ENCODE assay signal across 17 cellular contexts in the genomic region with DNA sequence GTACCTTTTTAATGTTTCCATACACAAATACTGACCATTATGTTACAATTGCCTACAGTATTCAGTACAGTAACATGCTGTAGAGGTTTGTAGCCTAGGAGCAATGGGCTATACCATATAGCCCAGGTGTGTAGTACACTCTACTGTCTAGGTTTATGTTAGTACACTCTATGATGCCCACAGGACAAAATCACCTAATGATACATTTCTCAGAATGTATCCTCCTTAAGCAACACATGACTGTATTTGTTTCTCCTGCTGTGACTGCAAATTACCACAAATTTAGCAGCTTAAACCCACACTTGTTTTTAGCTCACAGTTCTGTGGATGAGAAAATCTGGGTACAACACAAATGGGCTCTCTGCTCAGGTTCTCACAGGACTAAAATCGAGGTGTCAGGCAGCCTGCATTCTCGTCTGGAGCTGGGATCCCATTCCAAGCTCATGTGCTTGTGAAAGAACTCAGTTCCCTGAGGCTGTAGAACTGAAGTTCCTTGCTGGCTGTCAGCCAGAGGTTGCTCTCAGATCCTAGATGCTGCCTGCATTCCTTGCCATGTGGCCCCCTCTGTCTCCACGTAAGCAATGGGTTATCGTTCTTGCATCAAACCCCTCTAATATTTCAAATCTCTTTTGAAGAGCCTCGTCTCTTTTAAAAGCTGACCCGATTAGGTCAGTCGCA. TPM values are rescaled to one million over a fixed set of nuclear protein-coding genes. Genes with fewer than 3 reads are reported as not detected.
DNase-seq lines count a peak whose midpoint lies in the region; ATAC-seq, FAIRE-seq and TF ChIP-seq lines count a peak whose summit lies in the region.
"Had no signal": no experiment of that assay in that cellular context is flagged by ENCODE, and none has a peak within 500 bp of the region (broad histone marks: within the 10 kb centered on the region; RNA-seq: fewer than 3 reads in every experiment).

No MANE protein-coding gene starts in this region.

- H3K27ac ChIP-seq in keratinocyte (ENCODE audit: control insufficient read depth, insufficient read depth, low read length) (no peak overlapping the region), gastroesophageal sphincter (no peak overlapping the region)

- peak overlapping the region; percentile 30 for H2AFZ ChIP-seq in keratinocyte (ENCODE audit: control insufficient read depth, low read length)

- no peak for TF ChIP-seq EP300 in gastroesophageal sphincter (IDR thresholded peaks at IDR 0.05)

- H3K4me1 Mint-ChIP-seq in activated naive CD4-positive, alpha-beta T cell treated with anti-CD3 and anti-CD28 coated beads, Interleukin-2, amount 50 U/mL, for 24 hours, result peaks cover 6% of the 10 kb centered on the region

- ATAC-seq in gastroesophageal sphincter (no peak), GM21723 (IDR thresholded peaks at IDR 0.05; ENCODE audit: unreplicated experiment) (no peak)
- ATAC-seq: HCT116 had no signal

- TF ChIP-seq POLR2A in gastroesophageal sphincter (IDR thresholded peaks at IDR 0.05), result no peak

- H3K27me3 ChIP-seq in keratinocyte (ENCODE audit: control insufficient read depth, extremely low read depth, insufficient read depth, low read length) (no peaks in the 10 kb centered on the region), gastroesophageal sphincter (no peaks in the 10 kb centered on the region)

- TF ChIP-seq CTCF in keratinocyte (optimal IDR thresholded peaks at IDR 0.05 in 1 of 3, IDR thresholded peaks at IDR 0.05 in 1 of 3, conservative IDR thresholded peaks at IDR 0.05 in 1 of 3; ENCODE audit: extremely low read depth in 1 of 3, insufficient read depth in 2 of 3, low read length in 3 of 3) (no peak), gastroesophageal sphincter (IDR thresholded peaks at IDR 0.05) (no peak)

- H3K9me1 ChIP-seq in keratinocyte (ENCODE audit: control insufficient read depth, extremely low read depth, insufficient read depth, low read length), result no peaks in the 10 kb centered on the region

- H3K27me3 Mint-ChIP-seq in activated naive CD4-positive, alpha-beta T cell treated with anti-CD3 and anti-CD28 coated beads, Interleukin-2, amount 50 U/mL, for 24 hours, result no peaks in the 10 kb centered on the region
- H3K27me3 Mint-ChIP-seq: CD4-positive, alpha-beta memory T cell had no signal

- WGBS in gastroesophageal sphincter (ENCODE audit: low coverage in 1 of 2), 2 donors, result 94 to 100% methylated on average over 3 to 5 of the region's 7 CpGs

- no peak overlapping the region for H3K4me2 ChIP-seq in keratinocyte (ENCODE audit: control insufficient read depth, extremely low read depth, insufficient read depth, low read depth, low read length)
- H3K4me2 ChIP-seq: SK-N-SH had no signal

- H3K27ac Mint-ChIP-seq in activated naive CD4-positive, alpha-beta T cell treated with anti-CD3 and anti-CD28 coated beads, Interleukin-2, amount 50 U/mL, for 24 hours, result peak overlapping the region; percentile 6

- H3K4me1 ChIP-seq in keratinocyte (ENCODE audit: control insufficient read depth, extremely low read depth, insufficient read depth, low read length) (peaks cover 12% of the 10 kb centered on the region), gastroesophageal sphincter (peaks cover 5 to 12% (median 6%) of the 10 kb centered on the region in 3 donors)

- H3K4me3 Mint-ChIP-seq in activated naive CD4-positive, alpha-beta T cell treated with anti-CD3 and anti-CD28 coated beads, Interleukin-2, amount 50 U/mL, for 24 hours, result no peak overlapping the region

- dilution Hi-C loops in keratinocyte (cut with MboI; ENCODE audit: extremely low pct_ligation_motif_present, low sequenced_read_pairs), result no loop called here

- peak; percentile 34 for FAIRE-seq in keratinocyte (lab: Jason Lieb, UNC)

- DNase-seq in activated naive CD4-positive, alpha-beta T cell treated with anti-CD3 and anti-CD28 coated beads, Interleukin-2, amount 50 U/mL, for 16 hours, result no peak
- DNase-seq in RPMI7951 (ENCODE audit: low read depth) (peak; percentile 32), keratinocyte (ENCODE audit: low read depth, low spot score) (peak; percentile 15), CD1c-positive myeloid dendritic cell (ENCODE audit: extremely low spot score) (no peak)
- DNase-seq: CD4-positive, alpha-beta memory T cell; DMS53; NCI-H1105; NCI-H2081 treated with DMSO at 0.1 percent for 48 hours; NCI-H510A treated with DMSO at 0.1 percent for 48 hours; NCI-H82; OCI-M1; SHP77; SK-N-SH had no signal

- peaks cover 2% of the 10 kb centered on the region for H3K36me3 Mint-ChIP-seq in activated naive CD4-positive, alpha-beta T cell treated with anti-CD3 and anti-CD28 coated beads, Interleukin-2, amount 50 U/mL, for 24 hours
- H3K36me3 Mint-ChIP-seq: CD4-positive, alpha-beta memory T cell had no signal

- no peaks in the 10 kb centered on the region for H4K20me1 ChIP-seq in keratinocyte (ENCODE audit: control insufficient read depth, extremely low read depth, insufficient read depth, low read length)

- H3K36me3 ChIP-seq in keratinocyte (ENCODE audit: control insufficient read depth in 2 of 2, extremely low read depth in 1 of 2, insufficient read depth in 2 of 2, low read length in 2 of 2) (no peaks in the 10 kb centered on the region), gastroesophageal sphincter (no peaks in the 10 kb centered on the region)

- H3K79me2 ChIP-seq in keratinocyte (ENCODE audit: control insufficient read depth, insufficient read depth, low read length), result no peaks in the 10 kb centered on the region

- no peaks in the 10 kb centered on the region for H3K9me3 Mint-ChIP-seq in activated naive CD4-positive, alpha-beta T cell treated with anti-CD3 and anti-CD28 coated beads, Interleukin-2, amount 50 U/mL, for 24 hours

- H3K9ac ChIP-seq in keratinocyte (ENCODE audit: control insufficient read depth, extremely low read depth, insufficient read depth, low read length), result no peak overlapping the region
- H3K9ac ChIP-seq: SK-N-SH had no signal

- H3K9me3 ChIP-seq in keratinocyte (ENCODE audit: control insufficient read depth, low read depth, low read length) (no peaks in the 10 kb centered on the region), gastroesophageal sphincter (no peaks in the 10 kb centered on the region)
- H3K9me3 ChIP-seq: SK-N-SH had no signal

- H3K4me3 ChIP-seq in keratinocyte (ENCODE audit: control insufficient read depth in 2 of 3, extremely low read depth in 1 of 3, insufficient read depth in 2 of 3, low read depth in 1 of 3, low read length in 3 of 3), result no peak overlapping the region
- H3K4me3 ChIP-seq in gastroesophageal sphincter, result no peak overlapping the region

RNA-seq across cellular contexts. Expression of gene PIK3R1, which starts 38.6 kb away (rescaled TPM):
- total RNA-seq in RPMI7951 (2014; rRNA removed; shearing (Covaris generic)), result 19.5 and 24.5 TPM in 2 replicates
- 6.6 to 16.7 TPM (median 13.9 TPM) in 3 replicates for polyA plus RNA-seq in keratinocyte
- 40.8 TPM for polyA plus RNA-seq in keratinocyte (2011; ENCODE audit: low read depth)
- 7.0 and 9.9 TPM in 2 replicates for polyA plus RNA-seq in keratinocyte (2011; cell fraction: cytosol; rRNA removed)
- 16.0 and 17.5 TPM in 2 replicates for polyA plus RNA-seq in keratinocyte (2011; cell fraction: nucleus; rRNA removed)
- 14.4 and 15.8 TPM in 2 replicates for polyA plus RNA-seq in keratinocyte (2012; ENCODE audit: low replicate concordance)
- polyA minus RNA-seq in keratinocyte, result 31.5 to 55.5 TPM (median 53.6 TPM) in 3 replicates
- 15.3 TPM for polyA minus RNA-seq in keratinocyte (2011; cell fraction: cytosol; rRNA and poly(A)+ RNA removed)
- polyA minus RNA-seq in keratinocyte (2011; cell fraction: nucleus; rRNA and poly(A)+ RNA removed), result 22.4 and 50.5 TPM in 2 replicates
- 100 to 1,000 TPM; 188 to 403 (median 312) TPM for total RNA-seq in gastroesophageal sphincter

Comparison
In these comparisons a context has a peak if more than half of its experiments do, and no peak if none do; other contexts are left out.
1. DNase-seq: peak in RPMI7951 (single experiment) and keratinocyte (single experiment); none in activated naive CD4-positive, alpha-beta T cell treated with anti-CD3 and anti-CD28 coated beads, Interleukin-2, amount 50 U/mL, for 16 hours (single experiment) and CD1c-positive myeloid dendritic cell (single experiment).